In genomic region chrX:9609987-9610386, GRCh38 we compare ENCODE assay signal across 17 cellular contexts.
"Had no signal": no experiment of that assay in that cellular context is flagged by ENCODE, and none has a peak within 500 bp of the region (broad histone marks: within the 10 kb centered on the region; RNA-seq: fewer than 3 reads in every experiment).

No MANE protein-coding gene starts in this region.

- H3K27me3 ChIP-seq: adrenal gland, ascending aorta, body of pancreas, MG63 had no signal

- ATAC-seq: activated CD4-positive, CD25-positive, alpha-beta regulatory T cell treated with anti-CD3 and anti-CD28 coated beads, Interleukin-2, amount 50 U/mL, for 24 hours; activated CD8-positive, alpha-beta T cell treated with anti-CD3 and anti-CD28 coated beads, Interleukin-2, amount 10 ng/mL, durations not matched to agents 7 days and 5 days; body of pancreas had no signal

- DNase-seq: activated CD4-positive, alpha-beta T cell treated with anti-CD3 and anti-CD28 coated beads for 4 hours; activated CD8-positive, alpha-beta memory T cell treated with anti-CD3 and anti-CD28 coated beads, Interleukin-2, amount 50 U/mL, for 48 hours; activated CD8-positive, alpha-beta T cell treated with anti-CD3 and anti-CD28 coated beads, Interleukin-2, amount 10 ng/mL, durations not matched to agents 7 days and 5 days; activated naive CD4-positive, alpha-beta T cell treated with anti-CD3 and anti-CD28 coated beads, Interleukin-2, amount 50 U/mL, for 16 hours; activated naive CD8-positive, alpha-beta T cell treated with anti-CD3 and anti-CD28 coated beads, Interleukin-2, amount 10 ng/mL, durations not matched to agents 7 days and 5 days; activated T-cell treated with anti-CD3 and anti-CD28 coated beads, Interleukin-2, amount 50 U/mL, for 1 hour; adrenal gland; body of pancreas; MG63; MV-4-11; NCI-H1436 treated with DMSO at 0.1 percent for 48 hours; NCI-H1930; NCI-H2171; NCI-H69; SHP77 treated with DMSO at 0.1 percent for 48 hours had no signal

- H3K4me1 ChIP-seq: adrenal gland had no signal

- H3K27ac ChIP-seq: adrenal gland, ascending aorta, body of pancreas had no signal

- H3K4me3 ChIP-seq: adrenal gland, ascending aorta, body of pancreas, MG63 had no signal

- H3K36me3 ChIP-seq: adrenal gland, ascending aorta, MG63 had no signal

- H3K9me3 ChIP-seq: adrenal gland, ascending aorta, body of pancreas, MG63 had no signal
